Comparison of ENCODE assay signal across 25 cellular contexts in genomic region chr12:111277570-111277969, GRCh38.
"Had no signal": no experiment of that assay in that cellular context is flagged by ENCODE, and none has a peak within 500 bp of the region (broad histone marks: within the 10 kb centered on the region; RNA-seq: fewer than 3 reads in every experiment).

No MANE protein-coding gene starts in this region.

- H3K27ac ChIP-seq: colonic mucosa, epithelial cell of prostate, esophagus squamous epithelium, left lung, neural progenitor cell, psoas muscle, sigmoid colon, stomach, thyroid gland, vagina had no signal

- H3K4me2 ChIP-seq: neural progenitor cell had no signal

- DNase-seq: colonic mucosa; effector CD8-positive, alpha-beta T cell; endodermal cell; esophagus squamous epithelium; head of caudate nucleus; kidney; mesenchymal stem cell; midbrain; naive thymus-derived CD4-positive, alpha-beta T cell; nucleus accumbens; psoas muscle; right cardiac atrium; sigmoid colon; stimulated activated CD4-positive, alpha-beta T cell treated with anti-CD3 and anti-CD28 coated beads, Interleukin-2, amount 100 ng/mL, for 24 hours; stimulated activated CD4-positive, alpha-beta T cell treated with anti-CD3 and anti-CD28 coated beads, Interleukin-4, amount 100 ng/mL, for 24 hours; stimulated activated naive CD4-positive, alpha-beta T cell treated with Interleukin-2 at 50 U/mL for 16 hours; stomach; thyroid gland had no signal

- H3K9ac ChIP-seq: neural progenitor cell had no signal

- H3K9me3 ChIP-seq: colonic mucosa, psoas muscle, thyroid gland, vagina had no signal

- H3K4me1 ChIP-seq: colonic mucosa, esophagus squamous epithelium, left lung, psoas muscle, sigmoid colon, stomach, thyroid gland, vagina had no signal

- H2AFZ ChIP-seq: neural progenitor cell had no signal

- ATAC-seq: left lung; naive thymus-derived CD4-positive, alpha-beta T cell; psoas muscle; right cardiac atrium; stimulated activated effector memory CD8-positive, alpha-beta T cell treated with anti-CD3 and anti-CD28 coated beads, Interleukin-12 subunit alpha, Interleukin-12 subunit beta, amount 100 ng/mL, for 72 hours had no signal

- H3K4me3 Mint-ChIP-seq: dendritic cell treated with granulocyte-macrophage colony-stimulating factor and Interleukin-4, amounts not matched to agents 40 ng/mL and 50 ng/mL, for 4 days; endodermal cell; naive thymus-derived CD4-positive, alpha-beta T cell; nephron; neural progenitor cell; stimulated activated effector memory CD8-positive, alpha-beta T cell treated with anti-CD3 and anti-CD28 coated beads, Interleukin-12 subunit alpha, Interleukin-12 subunit beta, amount 100 ng/mL, for 72 hours had no signal

- H3K36me3 ChIP-seq: colonic mucosa, esophagus squamous epithelium, left lung, neural progenitor cell, sigmoid colon, stomach, thyroid gland, vagina had no signal

- H3K27me3 ChIP-seq: colonic mucosa, neural progenitor cell, thyroid gland, vagina had no signal

- H3K4me1 Mint-ChIP-seq: stimulated activated effector memory CD8-positive, alpha-beta T cell treated with anti-CD3 and anti-CD28 coated beads, Interleukin-12 subunit alpha, Interleukin-12 subunit beta, amount 100 ng/mL, for 72 hours had no signal

- H3K27ac Mint-ChIP-seq: dendritic cell treated with granulocyte-macrophage colony-stimulating factor and Interleukin-4, amounts not matched to agents 40 ng/mL and 50 ng/mL, for 4 days; endodermal cell; naive thymus-derived CD4-positive, alpha-beta T cell; nephron; neural progenitor cell; stimulated activated effector memory CD8-positive, alpha-beta T cell treated with anti-CD3 and anti-CD28 coated beads, Interleukin-12 subunit alpha, Interleukin-12 subunit beta, amount 100 ng/mL, for 72 hours had no signal

- H3K36me3 Mint-ChIP-seq: stimulated activated effector memory CD8-positive, alpha-beta T cell treated with anti-CD3 and anti-CD28 coated beads, Interleukin-12 subunit alpha, Interleukin-12 subunit beta, amount 100 ng/mL, for 72 hours had no signal

- H3K4me3 ChIP-seq: colonic mucosa, esophagus squamous epithelium, left lung, neural progenitor cell, psoas muscle, sigmoid colon, stomach, thyroid gland, vagina had no signal
